ENCODE assay signal across 14 cellular contexts in genomic region chr4:121788896-121789295, GRCh38. TPM values are rescaled to one million over a fixed set of nuclear protein-coding genes. Genes with fewer than 3 reads are reported as not detected.
DNase-seq lines count a peak whose midpoint lies in the region; ATAC-seq, FAIRE-seq and TF ChIP-seq lines count a peak whose summit lies in the region.
"Had no signal": no experiment of that assay in that cellular context is flagged by ENCODE, and none has a peak within 500 bp of the region (broad histone marks: within the 10 kb centered on the region; RNA-seq: fewer than 3 reads in every experiment).

No MANE protein-coding gene starts in this region.

- H3K9me3 ChIP-seq in PC-3 (ENCODE audit: low read length) (no peaks in the 10 kb centered on the region), aorta (ENCODE audit: control insufficient read depth, low read length) (peaks cover 2% of the 10 kb centered on the region)
- H3K9me3 ChIP-seq: neutrophil had no signal

- no peaks in the 10 kb centered on the region for H3K79me2 ChIP-seq in PC-3 (ENCODE audit: low read length)

- BruUV-seq in PC-3 (replicated peaks; lab: Mats Ljungman, UMichigan) = no TSS peak

- TF ChIP-seq CTCF in PC-3 (conservative IDR thresholded peaks at IDR 0.05; ENCODE audit: low read depth, low read length) = no peak

- POLR2A ChIA-PET in PC-3 (lab: Charles Lee; ENCODE audit: unreplicated experiment) = no interaction called here

- WGBS in aorta, 2 donors = 88 to 90% methylated on average over 2 of the region's 2 CpGs

- H3K27me3 ChIP-seq in PC-3 (ENCODE audit: low read length) (no peaks in the 10 kb centered on the region), aorta (ENCODE audit: control insufficient read depth in 1 of 2, insufficient read depth in 2 of 2, low read length in 1 of 2) (no peaks in the 10 kb centered on the region)

- H3K4me1 ChIP-seq in PC-3 (ENCODE audit: insufficient read depth, low read length) (peaks cover 38% of the 10 kb centered on the region), aorta (ENCODE audit: control insufficient read depth in 1 of 2, insufficient read depth in 2 of 2, low read length in 2 of 2) (no peaks in the 10 kb centered on the region)

- H3K27ac ChIP-seq in PC-3 (ENCODE audit: low read length) (peak overlapping the region; percentile 59; the same call in 1 of the 2 replicates), aorta (ENCODE audit: low read depth in 1 of 2, low read length in 2 of 2) (no peak overlapping the region)
- H3K27ac ChIP-seq: neutrophil had no signal

- H3K4me2 ChIP-seq in PC-3 (ENCODE audit: low read length) = 0 out of 2 replicates have a peak overlapping the region, but pooled peaks have one; percentile 75

- TF ChIP-seq POLR2A in H54 (IDR thresholded peaks at IDR 0.05; ENCODE audit: low read depth, low read length) = no peak

- H3K9ac ChIP-seq in PC-3 (ENCODE audit: low read length) = no peak overlapping the region

- ATAC-seq in GM18517 (IDR thresholded peaks at IDR 0.05; ENCODE audit: unreplicated experiment) = peak; percentile 88
- ATAC-seq in GM21381 (IDR thresholded peaks at IDR 0.05; ENCODE audit: unreplicated experiment) = peak; percentile 92
- ATAC-seq in HG03025 (IDR thresholded peaks at IDR 0.05; ENCODE audit: low FRiP score, unreplicated experiment) = peak; percentile 90
- ATAC-seq in PC-3 = no peak
- no peak for ATAC-seq in aorta (ENCODE audit: low FRiP score)
- ATAC-seq: WTC11 had no signal

- CTCF ChIA-PET in PC-3 (lab: Charles Lee) = no interaction called here

- no peaks in the 10 kb centered on the region for H4K20me1 ChIP-seq in PC-3 (ENCODE audit: low read length)

- no peak for FAIRE-seq in H54 (lab: Jason Lieb, UNC)
- FAIRE-seq: kidney had no signal

- H3K9me2 ChIP-seq in PC-3 (replicated peaks; ENCODE audit: low read length) = no peaks in the 10 kb centered on the region

- H3K4me3 ChIP-seq in PC-3 (ENCODE audit: low read length) = no peak overlapping the region
- no peak overlapping the region for H3K4me3 ChIP-seq in aorta (ENCODE audit: low read length in 2 of 2)

- DNase-seq in PC-3 = no peak
- no peak for DNase-seq in ACHN
- no peak for DNase-seq in H54 (ENCODE audit: insufficient read length, low spot score)
- no peak for DNase-seq in aorta
- no peak for DNase-seq in GF-D8 (lab: John Stamatoyannopoulos, UW)
- DNase-seq: caudate nucleus, kidney, NCI-H187 treated with DMSO at 0.1 percent for 48 hours had no signal

- H3K36me3 ChIP-seq in PC-3 (ENCODE audit: low read depth, low read length) = no peaks in the 10 kb centered on the region
- H3K36me3 ChIP-seq in aorta (ENCODE audit: control insufficient read depth in 1 of 2, insufficient read depth in 2 of 2, low read length in 1 of 2) = no peaks in the 10 kb centered on the region
- H3K36me3 ChIP-seq: neutrophil had no signal

- in situ Hi-C loops in ACHN (cut with HindIII; ENCODE audit: low pct_ligation_motif_present, low pct_unique_long_range_greater_than_20kb, low sequenced_read_pairs) = no loop called here

- intact Hi-C loops in PC-3 (cut with micrococcal nuclease) (no loop called here), aorta (cut with DNase I) (no loop called here)

- peaks cover 3% of the 10 kb centered on the region for H3F3A ChIP-seq in PC-3 (ENCODE audit: low read length, unreplicated experiment)

- no peak overlapping the region for H2AFZ ChIP-seq in PC-3 (ENCODE audit: low read length)

RNA-seq across cellular contexts. Expression of gene EXOSC9, which starts 12.2 kb away (rescaled TPM):
- 19.0 and 23.4 TPM in 2 replicates for total RNA-seq in PC-3 (2014; rRNA removed)
- total RNA-seq in aorta = 10 to 100 TPM; 16.0 to 17.7 TPM
- 10 to 100 TPM in 1 of 2 donors, 1 to 10 TPM in 1; 9.1 to 17.7 TPM for polyA plus RNA-seq in aorta

RNA-seq across cellular contexts. Expression of gene SMIM43, which starts 23.9 kb away (rescaled TPM):
- total RNA-seq in PC-3 (2014; rRNA removed) = not detected in 2 replicates
- not detected for total RNA-seq in aorta
- not detected for polyA plus RNA-seq in aorta
- total RNA-seq: kidney had no signal
- polyA plus RNA-seq: CD14-positive monocyte had no signal

RNA-seq across cellular contexts. Expression of gene CCNA2, which starts 34.8 kb away (rescaled TPM):
- total RNA-seq in PC-3 (2014; rRNA removed) = 59.1 and 78.0 TPM in 2 replicates
- total RNA-seq in aorta = 1 to 10 TPM in 1 of 2 donors, under 1 TPM in 1; 0.88 to 2.6 TPM
- 1 to 10 TPM in 1 of 2 donors, under 1 TPM in 1; 0.56 to 2.3 TPM for polyA plus RNA-seq in aorta

Comparison
In these comparisons a context has a peak if more than half of its experiments do, and no peak if none do; other contexts are left out.
1. ATAC-seq: peak in GM18517 (single experiment), GM21381 (single experiment) and HG03025 (single experiment); none in PC-3 (single experiment) and aorta (single experiment).
2. RNA of gene CCNA2, which starts 34.8 kb away (total RNA-seq): 59.1 to 78.0 TPM in PC-3; 0.88 to 2.6 TPM in aorta; every median in the first group is over 10 times any median in the second.